Comparison of ENCODE assay signal across 18 cellular contexts in the genomic region with DNA sequence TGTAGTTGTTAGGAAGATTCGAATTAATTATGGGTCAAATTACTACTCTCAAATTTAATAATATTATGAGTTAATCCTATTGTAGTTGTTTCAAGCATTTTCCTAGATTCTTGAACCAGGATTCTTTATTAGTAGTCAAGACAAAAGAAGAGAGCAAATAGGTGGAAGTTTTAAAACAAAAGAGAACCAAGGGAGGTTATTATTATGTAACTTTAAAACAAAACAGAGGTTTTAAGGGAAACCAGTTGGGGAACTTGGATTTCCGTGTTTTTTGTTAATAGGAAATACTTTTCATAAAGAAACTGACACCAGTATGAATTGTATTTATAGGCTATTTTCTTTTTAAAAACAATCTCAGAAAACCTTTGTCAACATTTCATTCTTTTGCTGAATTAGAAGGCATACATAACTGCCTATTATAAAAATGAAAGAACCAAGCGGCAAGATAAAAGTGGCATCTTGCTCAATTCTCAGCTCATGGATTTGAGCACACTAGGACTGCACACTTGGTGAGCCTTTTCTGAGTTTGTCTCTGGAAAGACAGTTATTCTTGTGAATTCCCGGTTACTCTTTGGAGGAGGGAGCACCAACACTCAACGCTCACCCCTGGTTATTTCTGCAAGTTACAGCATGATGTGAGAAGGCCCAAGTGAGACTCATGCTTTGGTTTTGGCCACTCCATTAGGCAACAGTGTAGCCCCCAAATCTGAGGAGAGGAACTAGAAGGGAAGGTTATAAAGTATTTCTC.
DNase-seq lines count a peak whose midpoint lies in the region; ATAC-seq and TF ChIP-seq lines count a peak whose summit lies in the region.
"Had no signal": no experiment of that assay in that cellular context is flagged by ENCODE, and none has a peak within 500 bp of the region (broad histone marks: within the 10 kb centered on the region; RNA-seq: fewer than 3 reads in every experiment).

No MANE protein-coding gene starts in this region.

- H3K27ac Mint-ChIP-seq in chondrocyte (ENCODE audit: unreplicated experiment): peak overlapping the region; percentile 35
- H3K27ac Mint-ChIP-seq in type B pancreatic cell: peak overlapping the region; percentile 1

- H3K27me3 Mint-ChIP-seq in chondrocyte (ENCODE audit: low read depth) (no peaks in the 10 kb centered on the region), type B pancreatic cell (no peaks in the 10 kb centered on the region)

- H3K36me3 Mint-ChIP-seq in chondrocyte (ENCODE audit: low read depth) (peaks cover 29% of the 10 kb centered on the region), type B pancreatic cell (peaks cover 23% of the 10 kb centered on the region)

- no peaks in the 10 kb centered on the region for H3K9me3 Mint-ChIP-seq in chondrocyte (ENCODE audit: low read depth)
- H3K9me3 Mint-ChIP-seq in type B pancreatic cell: no peaks in the 10 kb centered on the region

- H2AFZ ChIP-seq in Karpas-422 (ENCODE audit: low read length): no peak overlapping the region
- H2AFZ ChIP-seq: PC-9 had no signal

- H3K9ac ChIP-seq in iPS-18a (ENCODE audit: low read length): no peak overlapping the region
- no peak overlapping the region for H3K9ac ChIP-seq in Karpas-422 (ENCODE audit: low read length)
- H3K9ac ChIP-seq: BLaER1 had no signal

- H3K27me3 ChIP-seq in cardiac muscle cell (no peaks in the 10 kb centered on the region), iPS-18a (ENCODE audit: control insufficient read depth, insufficient read depth, low read length) (no peaks in the 10 kb centered on the region), Karpas-422 (ENCODE audit: low read length) (no peaks in the 10 kb centered on the region; the same call in 1 of the 2 replicates)
- H3K27me3 ChIP-seq: BLaER1, SJSA1 had no signal

- no peaks in the 10 kb centered on the region for H3K79me2 ChIP-seq in Karpas-422 (ENCODE audit: low read length)

- H3K9me3 ChIP-seq in cardiac muscle cell (ENCODE audit: low read depth) (no peaks in the 10 kb centered on the region), iPS-18a (ENCODE audit: control insufficient read depth, low read depth, low read length) (no peaks in the 10 kb centered on the region), Karpas-422 (ENCODE audit: low read length) (no peaks in the 10 kb centered on the region)
- H3K9me3 ChIP-seq: BLaER1, SJSA1 had no signal

- intact Hi-C loops in Right ventricle myocardium inferior (cut with DNase I): no loop called here

- no peak overlapping the region for H3K4me3 Mint-ChIP-seq in chondrocyte (ENCODE audit: unreplicated experiment)
- no peak overlapping the region for H3K4me3 Mint-ChIP-seq in type B pancreatic cell

- H3K4me2 ChIP-seq in Karpas-422 (ENCODE audit: low read depth, low read length, poor library complexity, severe bottlenecking): no peak overlapping the region
- H3K4me2 ChIP-seq: BLaER1, PC-9 had no signal

- DNase-seq in cardiac muscle cell (ENCODE audit: low read depth in 1 of 2, low spot score in 1 of 2) (no peak), Right ventricle myocardium inferior (ENCODE audit: missing footprints) (no peak), chondrocyte (ENCODE audit: low spot score) (no peak), type B pancreatic cell (ENCODE audit: extremely low spot score, unreplicated experiment) (no peak), Karpas-422 (no peak)
- DNase-seq: 8988T, DMS79 treated with DMSO at 0.1 percent for 48 hours, NCI-H1417 treated with DMSO at 0.1 percent for 48 hours, NCI-H2029, NCI-H510A treated with DMSO at 0.1 percent for 48 hours, NCI-H82, PC-9 had no signal

- H3K4me3 ChIP-seq in cardiac muscle cell (no peak overlapping the region), iPS-18a (ENCODE audit: low read length) (peak overlapping the region; percentile 16), Karpas-422 (ENCODE audit: low read length) (no peak overlapping the region)
- H3K4me3 ChIP-seq: BLaER1, GM12878, PC-9, SJSA1 had no signal

- TF ChIP-seq CTCF in cardiac muscle cell (IDR thresholded peaks at IDR 0.05; ENCODE audit: low read depth, low read length): no peak
- no peak for TF ChIP-seq CTCF in chondrocyte (IDR thresholded peaks at IDR 0.05)
- no peak for TF ChIP-seq CTCF in type B pancreatic cell (conservative IDR thresholded peaks at IDR 0.05)

- H3K36me3 ChIP-seq in cardiac muscle cell (peaks cover 76% of the 10 kb centered on the region), iPS-18a (ENCODE audit: control insufficient read depth, low read depth, low read length) (no peaks in the 10 kb centered on the region), Karpas-422 (ENCODE audit: insufficient read depth, low read length) (no peaks in the 10 kb centered on the region)
- H3K36me3 ChIP-seq: BLaER1 had no signal

- H3K27ac ChIP-seq in cardiac muscle cell (peak overlapping the region; percentile 57), iPS-18a (ENCODE audit: low read length) (peak overlapping the region; percentile 12), Karpas-422 (ENCODE audit: low read length) (no peak overlapping the region)
- H3K27ac ChIP-seq: BLaER1, PC-9, SJSA1 had no signal

- no peaks in the 10 kb centered on the region for H3K9me2 ChIP-seq in Karpas-422 (replicated peaks; ENCODE audit: insufficient read depth, low read length)

- ATAC-seq in Right ventricle myocardium inferior: no peak
- ATAC-seq in HG03342 (IDR thresholded peaks at IDR 0.05; ENCODE audit: unreplicated experiment): no peak
- no peak for ATAC-seq in GM18907 (IDR thresholded peaks at IDR 0.05; ENCODE audit: unreplicated experiment)
- ATAC-seq: GM12878 had no signal

- H4K20me1 ChIP-seq in Karpas-422 (ENCODE audit: insufficient read depth, low read depth, low read length): no peaks in the 10 kb centered on the region
- H4K20me1 ChIP-seq: BLaER1 had no signal

- H3K4me1 Mint-ChIP-seq in chondrocyte (ENCODE audit: low read depth): peaks cover 14% of the 10 kb centered on the region
- peaks cover 16% of the 10 kb centered on the region for H3K4me1 Mint-ChIP-seq in type B pancreatic cell (ENCODE audit: unreplicated experiment)

- H3K4me1 ChIP-seq in cardiac muscle cell (ENCODE audit: low read depth) (peaks cover 15% of the 10 kb centered on the region), iPS-18a (ENCODE audit: control insufficient read depth, low read depth, low read length) (peaks cover 48% of the 10 kb centered on the region), Karpas-422 (ENCODE audit: low read length) (no peaks in the 10 kb centered on the region)
- H3K4me1 ChIP-seq: BLaER1 had no signal
